8 cellular contexts compared by ENCODE assay signal in the genomic region with DNA sequence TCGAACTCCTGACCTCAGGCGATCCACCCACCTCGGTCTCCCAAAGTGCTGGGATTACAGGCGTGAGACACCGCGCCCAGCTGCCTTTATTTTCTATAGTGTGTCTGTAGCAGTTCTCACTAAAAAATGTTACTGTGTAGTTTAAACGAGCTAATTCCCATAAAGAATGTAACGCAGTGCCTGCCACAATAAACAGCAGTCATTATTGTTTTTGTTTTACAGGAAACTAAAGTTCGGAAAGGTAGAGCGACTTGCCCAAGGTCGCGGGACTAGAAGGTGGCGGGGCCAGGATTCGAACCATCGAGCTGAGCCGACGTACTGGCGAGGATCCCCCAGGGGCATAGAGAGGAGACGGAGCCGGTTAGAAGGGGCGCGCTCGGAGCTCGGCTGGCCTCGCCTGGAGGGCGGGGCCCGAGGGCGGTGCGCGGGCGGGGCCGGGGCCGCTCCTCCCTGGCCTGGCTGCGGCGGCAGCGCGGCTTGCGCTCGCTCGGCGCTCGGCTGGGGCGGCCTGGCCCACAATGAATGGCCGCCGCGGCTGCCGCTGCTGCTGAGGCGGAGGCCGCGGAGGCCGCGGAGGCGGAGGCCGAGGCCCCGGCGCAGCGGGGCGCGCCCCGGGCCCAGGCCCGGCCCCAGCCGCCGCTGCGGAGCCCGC. TPM values are rescaled to one million over a fixed set of nuclear protein-coding genes. Genes with fewer than 3 reads are reported as not detected.
DNase-seq lines count a peak whose midpoint lies in the region; ATAC-seq and TF ChIP-seq lines count a peak whose summit lies in the region.

A gene (plus strand): TSS at position 493 of the 652 bp plus-strand sequence. CDS start 16,944 bp downstream, outside the sequence.

- DNase-seq in ELR (ENCODE audit: low read depth) (peak; percentile 93), HEK293T (ENCODE audit: extremely low spot score) (peak; percentile 98), NCI-H1092 treated with DMSO at 0.1 percent for 48 hours (lab: John Stamatoyannopoulos, UW) (peak; percentile 87), SW480 (ENCODE audit: low spot score) (peak; percentile 94), Right ventricle myocardium superior (peak; percentile 94), trophoblast cell (peak; percentile 89 to 94), tibial nerve (ENCODE audit: low spot score in 2 of 2) (peak; percentile 71)
- peak; percentile 82 for DNase-seq in activated naive CD8-positive, alpha-beta T cell treated with anti-CD3 and anti-CD28 coated beads, Interleukin-2, amount 50 U/mL, for 16 hours (ENCODE audit: low read depth, low spot score)

- peak within 1 kb of the TSS; percentile 100 for H2BK120ac ChIP-seq in trophoblast cell (ENCODE audit: insufficient read depth, low read length, poor library complexity)

- H3K4ac ChIP-seq in trophoblast cell (ENCODE audit: low read depth, low read length): peak within 1 kb of the TSS; percentile 100

- TF ChIP-seq EP300 in tibial nerve (IDR thresholded peaks at IDR 0.05): peak in 1 of 2 donors; percentile 45

- peak within 1 kb of the TSS; percentile 99 for H4K12ac ChIP-seq in trophoblast cell (ENCODE audit: low read depth, low read length)

- peak within 1 kb of the TSS; percentile 98 for H2AFZ ChIP-seq in trophoblast cell (ENCODE audit: insufficient read depth, low read length, poor library complexity)

- intact Hi-C loops in Right ventricle myocardium superior (cut with DNase I): no loop called here

- H3K4me3 ChIP-seq in trophoblast cell (ENCODE audit: low read depth, low read length) (peak within 1 kb of the TSS; percentile 99), tibial nerve (peak within 1 kb of the TSS; percentile 80 to 99 (median 92))

- CTCF ChIA-PET in HEK293T (lab: Yijun Ruan, JAX): interaction anchor here (0.5 to 0.8 kb wide), 2 partner anchors 141 to 146 kb away, joined by 3 to 4 read pairs; no protein-coding TSS in a partner anchor

- peaks cover 18 to 26% of the 10 kb centered on the region in 2 experiments for H3K4me1 ChIP-seq in trophoblast cell (ENCODE audit: control insufficient read depth in 1 of 2, insufficient read depth in 2 of 2, low read length in 2 of 2)
- peaks cover 0 to 70% (median 26%) of the 10 kb centered on the region in 4 donors for H3K4me1 ChIP-seq in tibial nerve

- no peak within 1 kb of the TSS for H3K23ac ChIP-seq in trophoblast cell (ENCODE audit: low read length)

- H3K27ac ChIP-seq in trophoblast cell (ENCODE audit: low read depth, low read length): peak within 1 kb of the TSS; percentile 94
- H3K27ac ChIP-seq in tibial nerve: peak within 1 kb of the TSS in 3 of 4 donors; percentile 61 to 84 (median 77)

- ATAC-seq in Right ventricle myocardium superior (ENCODE audit: poor library complexity): peak; percentile 97

- H2BK5ac ChIP-seq in trophoblast cell (ENCODE audit: low read depth, low read length, poor library complexity): peak within 1 kb of the TSS; percentile 99

- WGBS in trophoblast cell (ENCODE audit: extremely low coverage, insufficient coverage, insufficient read length): no CpG with 5 or more reads among the region's 65 CpGs
- WGBS in tibial nerve, 2 donors: 5 to 10% methylated on average over 25 to 35 of the region's 65 CpGs

- no peak for TF ChIP-seq POLR2A in tibial nerve (IDR thresholded peaks at IDR 0.05)

- H3K14ac ChIP-seq in trophoblast cell (ENCODE audit: low read length): peak within 1 kb of the TSS; percentile 100

- H3K79me1 ChIP-seq in trophoblast cell (ENCODE audit: low read length): peaks cover 11% of the 10 kb centered on the region

- POLR2A ChIA-PET in HEK293T (lab: Yijun Ruan, JAX): interaction anchor here (0.9 to 3.5 kb wide), 8 partner anchors 17 to 64 kb away, joined by 3 to 25 read pairs (median 4); a partner anchor contains a TSS

- H4K8ac ChIP-seq in trophoblast cell (ENCODE audit: low read depth, low read length): peak within 1 kb of the TSS; percentile 99

- peak within 1 kb of the TSS; percentile 99 for H3K9ac ChIP-seq in trophoblast cell (ENCODE audit: low read length)

- peak within 1 kb of the TSS; percentile 100 for H2AK5ac ChIP-seq in trophoblast cell (ENCODE audit: low read length)

- H3K79me2 ChIP-seq in trophoblast cell (ENCODE audit: control insufficient read depth, insufficient read depth, low read length, poor library complexity): peaks cover 43% of the 10 kb centered on the region

- TF ChIP-seq CTCF in tibial nerve (IDR thresholded peaks at IDR 0.05): peak in 1 of 5 experiments; percentile 26

- peak within 1 kb of the TSS; percentile 95 for H3K4me2 ChIP-seq in trophoblast cell (ENCODE audit: low read length)

- H3K36me3 ChIP-seq in trophoblast cell (ENCODE audit: control insufficient read depth in 1 of 2, insufficient read depth in 2 of 2, low read length in 2 of 2) (peaks cover 21 to 23% of the 10 kb centered on the region in 2 experiments), tibial nerve (peaks cover 0 to 28% (median 0%) of the 10 kb centered on the region in 3 donors)

- peak within 1 kb of the TSS; percentile 93 for H2BK12ac ChIP-seq in trophoblast cell (ENCODE audit: low read length)

- H3K18ac ChIP-seq in trophoblast cell (ENCODE audit: low read length): peak within 1 kb of the TSS; percentile 100

- no peaks in the 10 kb centered on the region for H3K27me3 ChIP-seq in trophoblast cell (ENCODE audit: insufficient read depth, low read length)
- H3K27me3 ChIP-seq in tibial nerve: no peaks in the 10 kb centered on the region

- peak within 1 kb of the TSS; percentile 100 for H4K91ac ChIP-seq in trophoblast cell (ENCODE audit: low read depth, low read length)

- H3K9me3 ChIP-seq in trophoblast cell (ENCODE audit: insufficient read depth, low read depth, low read length) (no peaks in the 10 kb centered on the region), tibial nerve (no peaks in the 10 kb centered on the region)

TF ChIP-seq in HEK293T, 16 proteins besides CTCF, POLR2A, EP300 and RAD21:
- TF ChIP-seq SP1 (IDR thresholded peaks at IDR 0.05) (no peak), ZNF384 (IDR thresholded peaks at IDR 0.05) (no peak), HDGF (IDR thresholded peaks at IDR 0.05; ENCODE audit: borderline replicate concordance) (no peak), FOXA1 (IDR thresholded peaks at IDR 0.05) (no peak), FOXM1 (IDR thresholded peaks at IDR 0.05; ENCODE audit: borderline replicate concordance) (0 out of 2 replicates have a peak, but pooled peaks have one; percentile 34), CTBP1 (IDR thresholded peaks at IDR 0.05; ENCODE audit: borderline replicate concordance) (no peak), ARNT (IDR thresholded peaks at IDR 0.05) (peak; percentile 33; the same call in 1 of the 2 replicates), TARDBP (IDR thresholded peaks at IDR 0.05) (no peak), SUZ12 (IDR thresholded peaks at IDR 0.05) (no peak), FOXK2 (IDR thresholded peaks at IDR 0.05) (no peak), BHLHE40 (IDR thresholded peaks at IDR 0.05; ENCODE audit: borderline replicate concordance) (no peak), ELF4 (IDR thresholded peaks at IDR 0.05) (no peak), L3MBTL2 (conservative IDR thresholded peaks at IDR 0.05) (no peak)
- TF ChIP-seq, protein P1, sequence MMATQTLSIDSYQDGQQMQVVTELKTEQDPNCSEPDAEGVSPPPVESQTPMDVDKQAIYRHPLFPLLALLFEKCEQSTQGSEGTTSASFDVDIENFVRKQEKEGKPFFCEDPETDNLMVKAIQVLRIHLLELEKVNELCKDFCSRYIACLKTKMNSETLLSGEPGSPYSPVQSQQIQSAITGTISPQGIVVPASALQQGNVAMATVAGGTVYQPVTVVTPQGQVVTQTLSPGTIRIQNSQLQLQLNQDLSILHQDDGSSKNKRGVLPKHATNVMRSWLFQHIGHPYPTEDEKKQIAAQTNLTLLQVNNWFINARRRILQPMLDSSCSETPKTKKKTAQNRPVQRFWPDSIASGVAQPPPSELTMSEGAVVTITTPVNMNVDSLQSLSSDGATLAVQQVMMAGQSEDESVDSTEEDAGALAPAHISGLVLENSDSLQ (IDR thresholded peaks at IDR 0.05): no peak

RNA-seq across cellular contexts. Expression of the gene that starts here (rescaled TPM):
- total RNA-seq in Right ventricle myocardium superior (44.6 TPM), tibial nerve (10 to 100 TPM; 15.3 to 37.1 (median 25.8) TPM)
- 149 and 154 TPM in 2 replicates for polyA plus RNA-seq in trophoblast cell (2013)

Comparison
In these comparisons a context has a peak if more than half of its experiments do, and no peak if none do; other contexts are left out.
1. Peak in every context shown above with its lines: DNase-seq, ATAC-seq, H3K4me3 ChIP-seq and H3K27ac ChIP-seq.